ENCODE assay signal across 30 cellular contexts in the genomic region with DNA sequence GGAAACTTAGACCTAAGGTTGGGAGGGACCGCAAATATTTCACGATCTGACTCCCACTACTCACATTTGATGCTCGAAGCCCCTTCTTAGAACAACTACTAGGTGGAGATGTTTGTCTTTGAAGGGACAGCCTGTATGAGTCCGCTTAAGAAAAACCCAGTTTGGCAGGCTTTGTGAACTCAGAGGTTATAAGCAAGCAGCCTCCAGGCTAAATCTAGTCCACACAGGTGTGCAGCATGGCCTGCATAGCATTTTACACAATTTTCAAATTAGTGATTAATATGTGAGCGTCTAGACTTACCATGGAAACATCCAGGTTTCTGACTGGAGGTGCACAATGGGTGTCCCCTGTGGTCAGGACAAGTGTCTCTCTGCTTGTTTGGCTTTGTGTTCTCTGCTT.
"Had no signal": no experiment of that assay in that cellular context is flagged by ENCODE, and none has a peak within 500 bp of the region (broad histone marks: within the 10 kb centered on the region; RNA-seq: fewer than 3 reads in every experiment).

No MANE protein-coding gene starts in this region.

- DNase-seq: activated CD4-positive, alpha-beta memory T cell treated with anti-CD3 and anti-CD28 coated beads, Interleukin-2, amount 10 ng/mL, durations not matched to agents 7 days and 5 days; activated CD4-positive, alpha-beta T cell treated with anti-CD3 and anti-CD28 coated beads for 1 hour; activated CD4-positive, alpha-beta T cell treated with anti-CD3 and anti-CD28 coated beads for 4 hours; activated CD4-positive, alpha-beta T cell treated with anti-CD3 and anti-CD28 coated beads, Interleukin-2, amount 10 ng/mL, durations not matched to agents 7 days and 5 days; activated CD4-positive, alpha-beta T cell treated with anti-CD3 and anti-CD28 coated beads, Interleukin-2, amount 50 U/mL, for 4 hours; activated CD8-positive, alpha-beta memory T cell treated with anti-CD3 and anti-CD28 coated beads, Interleukin-2, amount 50 U/mL, for 48 hours; activated gamma-delta T cell; activated naive CD4-positive, alpha-beta T cell; activated naive CD4-positive, alpha-beta T cell treated with anti-CD3 and anti-CD28 coated beads, Interleukin-2, amount 50 U/mL, for 16 hours; activated T-cell treated with anti-CD3 and anti-CD28 coated beads for 4 hours; activated T-cell treated with anti-CD3 and anti-CD28 coated beads, Interleukin-2, amount 50 U/mL, for 24 hours; activated T-cell treated with anti-CD3 and anti-CD28 coated beads, Interleukin-2, amount 50 U/mL, for 72 hours; amniotic stem cell; anterior cingulate cortex; brain microvascular endothelial cell; dorsolateral prefrontal cortex; effector memory CD4-positive, alpha-beta T cell; foreskin melanocyte; heart right ventricle; T-helper 1 cell; T-helper 17 cell; T1000 had no signal

- H3K4me3 ChIP-seq: coronary artery, dorsolateral prefrontal cortex, gastroesophageal sphincter, heart right ventricle, hepatocyte had no signal

- H3K36me3 Mint-ChIP-seq: activated naive CD8-positive, alpha-beta T cell had no signal

- H3K27ac Mint-ChIP-seq: activated CD4-positive, alpha-beta memory T cell treated with anti-CD3 and anti-CD28 coated beads, Interleukin-2, amount 10 ng/mL, durations not matched to agents 7 days and 5 days; activated CD4-positive, alpha-beta T cell treated with anti-CD3 and anti-CD28 coated beads, Interleukin-2, amount 10 ng/mL, durations not matched to agents 7 days and 5 days; activated naive CD8-positive, alpha-beta T cell; activated T-cell treated with anti-CD3 and anti-CD28 coated beads, Interleukin-2, amount 50 U/mL, for 24 hours; activated T-cell treated with anti-CD3 and anti-CD28 coated beads, Interleukin-2, amount 50 U/mL, for 72 hours; dendritic cell treated with granulocyte-macrophage colony-stimulating factor and Interleukin-4, amounts not matched to agents 40 ng/mL and 50 ng/mL, for 4 days; T-helper 2 cell treated with Interferon-gamma antibody and Interleukin-4, amounts not matched to agents 5 μg/mL and 100 μg/mL, for 36 hours had no signal

- H3K9me3 Mint-ChIP-seq: activated CD4-positive, alpha-beta memory T cell treated with anti-CD3 and anti-CD28 coated beads, Interleukin-2, amount 10 ng/mL, durations not matched to agents 7 days and 5 days; activated CD4-positive, alpha-beta T cell treated with anti-CD3 and anti-CD28 coated beads, Interleukin-2, amount 10 ng/mL, durations not matched to agents 7 days and 5 days; activated T-cell treated with anti-CD3 and anti-CD28 coated beads, Interleukin-2, amount 50 U/mL, for 24 hours; activated T-cell treated with anti-CD3 and anti-CD28 coated beads, Interleukin-2, amount 50 U/mL, for 72 hours; central memory CD8-positive, alpha-beta T cell; dendritic cell treated with granulocyte-macrophage colony-stimulating factor and Interleukin-4, amounts not matched to agents 40 ng/mL and 50 ng/mL, for 4 days; T-helper 2 cell treated with Interferon-gamma antibody and Interleukin-4, amounts not matched to agents 5 μg/mL and 100 μg/mL, for 36 hours had no signal

- H3K4me3 Mint-ChIP-seq: activated CD4-positive, alpha-beta memory T cell treated with anti-CD3 and anti-CD28 coated beads, Interleukin-2, amount 10 ng/mL, durations not matched to agents 7 days and 5 days; activated CD4-positive, alpha-beta T cell treated with anti-CD3 and anti-CD28 coated beads, Interleukin-2, amount 10 ng/mL, durations not matched to agents 7 days and 5 days; activated naive CD8-positive, alpha-beta T cell; activated T-cell treated with anti-CD3 and anti-CD28 coated beads, Interleukin-2, amount 50 U/mL, for 24 hours; activated T-cell treated with anti-CD3 and anti-CD28 coated beads, Interleukin-2, amount 50 U/mL, for 72 hours; central memory CD8-positive, alpha-beta T cell; dendritic cell treated with granulocyte-macrophage colony-stimulating factor and Interleukin-4, amounts not matched to agents 40 ng/mL and 50 ng/mL, for 4 days; T-helper 17 cell; T-helper 2 cell treated with Interferon-gamma antibody and Interleukin-4, amounts not matched to agents 5 μg/mL and 100 μg/mL, for 36 hours had no signal

- H3K4me1 Mint-ChIP-seq: activated CD4-positive, alpha-beta memory T cell treated with anti-CD3 and anti-CD28 coated beads, Interleukin-2, amount 10 ng/mL, durations not matched to agents 7 days and 5 days; activated CD4-positive, alpha-beta T cell treated with anti-CD3 and anti-CD28 coated beads, Interleukin-2, amount 10 ng/mL, durations not matched to agents 7 days and 5 days had no signal

- H3K27me3 ChIP-seq: brain microvascular endothelial cell, gastroesophageal sphincter, hepatocyte had no signal

- H3K9me3 ChIP-seq: gastroesophageal sphincter, heart right ventricle had no signal

- ATAC-seq: activated T-cell treated with anti-CD3 and anti-CD28 coated beads, Interleukin-2, amount 50 U/mL, for 72 hours; gastroesophageal sphincter; T-helper 17 cell had no signal

- H3K27ac ChIP-seq: brain microvascular endothelial cell, coronary artery, dorsolateral prefrontal cortex, epithelial cell of prostate, gastroesophageal sphincter, hepatocyte had no signal

- H3K36me3 ChIP-seq: brain microvascular endothelial cell, gastroesophageal sphincter, heart right ventricle had no signal
